Comparison of ENCODE assay signal across 31 cellular contexts in the genomic region with DNA sequence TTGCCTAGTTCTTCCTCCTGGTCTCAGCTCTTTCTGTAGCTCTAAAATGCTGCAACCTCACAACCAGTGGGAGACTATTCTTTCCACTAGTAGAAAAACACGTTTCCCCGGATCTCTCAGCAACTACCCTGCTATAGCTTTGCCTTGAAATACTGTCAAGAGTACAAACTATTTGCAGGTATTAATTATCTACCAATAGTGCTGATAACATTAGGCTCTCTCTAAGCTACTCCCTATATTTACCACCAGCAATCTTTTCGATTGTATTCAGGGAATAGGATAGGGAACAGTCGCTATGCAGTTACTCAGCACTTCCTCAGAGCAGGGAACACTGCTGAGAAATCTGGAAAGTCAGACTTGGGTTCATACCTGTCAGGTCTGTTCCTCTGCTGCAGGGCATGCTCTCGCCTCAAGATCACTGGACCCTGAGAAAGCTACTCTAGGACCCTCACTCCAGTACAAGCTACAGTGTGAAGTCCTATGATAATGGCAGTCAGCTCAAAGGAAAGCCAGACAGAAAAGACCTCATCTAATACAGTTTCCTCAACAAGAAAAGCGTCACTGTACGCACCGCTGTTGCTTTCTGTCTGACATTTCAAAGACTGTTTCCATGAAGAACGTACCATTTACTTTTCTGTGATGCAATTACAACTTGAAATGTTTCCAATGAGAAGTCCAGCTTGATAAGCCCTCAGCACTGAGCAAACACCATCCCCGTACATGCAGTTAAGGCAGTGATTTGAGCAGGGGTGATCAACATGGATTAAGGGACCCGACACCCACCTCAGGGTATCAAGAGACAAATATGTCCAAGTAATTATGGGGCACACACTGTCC. TPM values are rescaled to one million over a fixed set of nuclear protein-coding genes. Genes with fewer than 3 reads are reported as not detected.
"Had no signal": no experiment of that assay in that cellular context is flagged by ENCODE, and none has a peak within 500 bp of the region (broad histone marks: within the 10 kb centered on the region; RNA-seq: fewer than 3 reads in every experiment).

No MANE protein-coding gene starts in this region.

- ATAC-seq: activated T-cell treated with anti-CD3 and anti-CD28 coated beads, Interleukin-2, amount 50 U/mL, for 72 hours; gastrocnemius medialis; stimulated activated memory B cell treated with anti-CD40 and anti-IgM and Interleukin-4, amounts not matched to agents 10 μg/mL and 1 μg/mL and 100 μg/mL, for 72 hours; stimulated activated naive CD8-positive, alpha-beta T cell treated with anti-CD3 and anti-CD28 coated beads, Interleukin-15, amount 100 ng/mL, for 72 hours had no signal

- H3K36me3 ChIP-seq: brain microvascular endothelial cell, gastrocnemius medialis, neutrophil, prostate gland had no signal

- H3K27me3 ChIP-seq: adrenal gland, ascending aorta, brain microvascular endothelial cell, esophagus squamous epithelium, gastrocnemius medialis, neutrophil, sigmoid colon, thyroid gland, upper lobe of left lung had no signal

- H3K4me3 ChIP-seq: adrenal gland, ascending aorta, esophagus squamous epithelium, gastrocnemius medialis, lung, prostate gland, sigmoid colon, thyroid gland, upper lobe of left lung had no signal

- H3K27ac ChIP-seq: adrenal gland, ascending aorta, brain microvascular endothelial cell, esophagus squamous epithelium, gastrocnemius medialis, neutrophil, prostate gland, sigmoid colon, thyroid gland, upper lobe of left lung had no signal

- DNase-seq: activated CD4-positive, alpha-beta T cell treated with anti-CD3 and anti-CD28 coated beads for 4 hours; activated CD4-positive, alpha-beta T cell treated with anti-CD3 and anti-CD28 coated beads, Interleukin-2, amount 50 U/mL, for 4 hours; activated naive CD4-positive, alpha-beta T cell treated with Interleukin-2 at 50 U/mL for 16 hours; activated naive CD8-positive, alpha-beta T cell treated with anti-CD3 and anti-CD28 coated beads for 36 hours; activated T-cell treated with anti-CD3 and anti-CD28 coated beads for 4 hours; activated T-cell treated with anti-CD3 and anti-CD28 coated beads, Interleukin-2, amount 50 U/mL, for 72 hours; adrenal gland; brain microvascular endothelial cell; caudate nucleus; cortex of kidney; esophagus squamous epithelium; gastrocnemius medialis; glutamatergic neuron; islet precursor cell; naive B cell; nephron progenitor cell; retina; sigmoid colon; small intestine; stimulated activated CD4-positive, alpha-beta T cell treated with anti-CD3 and anti-CD28 coated beads, Interleukin-1b, Interleukin-23, amount 100 ng/mL, for 48 hours; stimulated activated CD4-positive, alpha-beta T cell treated with anti-CD3 and anti-CD28 coated beads, Interleukin-4, amount 100 ng/mL, for 4 hours; stimulated activated CD8-positive, alpha-beta memory T cell treated with anti-CD3 and anti-CD28 coated beads, Interleukin-4, amount 100 ng/mL, for 48 hours; stimulated activated naive CD8-positive, alpha-beta T cell treated with anti-CD3 and anti-CD28 coated beads, Interleukin-15, amount 100 ng/mL, for 72 hours; thyroid gland; upper lobe of left lung had no signal

- H3K4me1 ChIP-seq: adrenal gland, ascending aorta, esophagus squamous epithelium, gastrocnemius medialis, prostate gland, sigmoid colon, thyroid gland, upper lobe of left lung had no signal

- FAIRE-seq: small intestine had no signal

- H3K9me3 ChIP-seq: adrenal gland, ascending aorta, esophagus squamous epithelium, gastrocnemius medialis, neutrophil, prostate gland, thyroid gland, upper lobe of left lung had no signal

RNA-seq across cellular contexts. Expression of a gene that starts 22.7 kb away (rescaled TPM):
- total RNA-seq: activated naive CD8-positive, alpha-beta T cell treated with anti-CD3 and anti-CD28 coated beads for 36 hours; T-helper 1 cell treated with Interleukin-12 subunit alpha and Interleukin-12 subunit beta and Interleukin-4 antibody, amounts not matched to agents 30 ng/mL and 1 ng/mL, for 36 hours had no signal
